In the genomic region with DNA sequence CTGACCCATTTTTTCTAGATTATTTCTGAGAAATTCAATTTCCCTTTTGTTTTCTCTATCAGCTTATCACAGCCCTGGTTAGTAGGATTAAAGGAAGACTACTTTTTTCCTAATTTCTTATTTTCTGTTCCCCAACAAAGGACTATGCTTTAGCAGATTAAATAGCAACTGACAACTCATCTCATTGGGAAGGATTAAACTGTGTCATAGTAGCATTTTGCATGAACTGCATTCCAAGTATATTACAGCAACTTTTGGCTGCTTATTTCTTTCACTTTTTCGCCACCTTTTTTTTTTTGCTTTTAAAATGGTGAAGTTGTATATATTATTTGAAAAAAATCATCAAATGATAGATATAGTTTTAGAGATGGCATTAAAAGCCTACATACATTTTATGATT, we compare ENCODE assay signal across 26 cellular contexts.
DNase-seq lines count a peak whose midpoint lies in the region; ATAC-seq and TF ChIP-seq lines count a peak whose summit lies in the region.
"Had no signal": no experiment of that assay in that cellular context is flagged by ENCODE, and none has a peak within 500 bp of the region (broad histone marks: within the 10 kb centered on the region; RNA-seq: fewer than 3 reads in every experiment).

No MANE protein-coding gene starts in this region.

- no peaks in the 10 kb centered on the region for H3K36me3 ChIP-seq in SK-N-SH (replicated peaks in 1 of 2; ENCODE audit: control insufficient read depth in 1 of 2, insufficient read depth in 2 of 2, low read length in 1 of 2)
- no peaks in the 10 kb centered on the region for H3K36me3 ChIP-seq in hepatocyte (replicated peaks; ENCODE audit: insufficient read depth, low read depth)
- H3K36me3 ChIP-seq: BE2C, ovary, SJCRH30 had no signal

- no peaks in the 10 kb centered on the region for H3K4me1 ChIP-seq in SK-N-SH (ENCODE audit: control insufficient read depth in 1 of 2, insufficient read depth in 2 of 2, low read depth in 1 of 2, low read length in 1 of 2)
- H3K4me1 ChIP-seq in hepatocyte (ENCODE audit: insufficient read depth): no peaks in the 10 kb centered on the region
- H3K4me1 ChIP-seq: BE2C, SJCRH30 had no signal

- no peak overlapping the region for H3K27ac ChIP-seq in SK-N-SH (ENCODE audit: low read depth in 2 of 2, low read length in 1 of 2)
- H3K27ac ChIP-seq in hepatocyte: no peak overlapping the region
- H3K27ac ChIP-seq: 22Rv1, ovary, SJCRH30, skin epidermis had no signal

- no peak for DNase-seq in SK-N-SH
- DNase-seq in astrocyte of the cerebellum (ENCODE audit: low read depth): peak; percentile 5
- DNase-seq in fibroblast of mammary gland (ENCODE audit: low read depth): peak; percentile 59
- DNase-seq in stromal cell of bone marrow (ENCODE audit: low read depth): peak; percentile 9
- DNase-seq in SIG-M5 treated with dmso at 0.1 percent for 504 hours (lab: John Stamatoyannopoulos, UW; ENCODE audit: unreplicated experiment): no peak
- no peak for DNase-seq in hepatocyte (ENCODE audit: low spot score)
- DNase-seq: activated CD4-positive, alpha-beta T cell treated with anti-CD3 and anti-CD28 coated beads for 48 hours; activated naive CD4-positive, alpha-beta T cell treated with anti-CD3 and anti-CD28 coated beads, Interleukin-2, amount 50 U/mL, for 16 hours; activated T-cell treated with anti-CD3 and anti-CD28 coated beads for 4 hours; BE2C; CD8-positive, alpha-beta T cell; central memory CD4-positive, alpha-beta T cell; H9; immature natural killer cell; NCI-H146; NCI-H774; nephron progenitor cell; ovary; SJCRH30; stimulated activated naive B cell treated with anti-CD40 and anti-IgM and Interleukin-4, amounts not matched to agents 10 μg/mL and 1 μg/mL and 100 μg/mL, for 72 hours; T-cell had no signal

- peak; percentile 55 for ATAC-seq in SK-N-SH treated with all-trans-retinoic acid at 6 μM for 48 hours
- no peak for ATAC-seq in HG03175 (IDR thresholded peaks at IDR 0.05; ENCODE audit: unreplicated experiment)
- ATAC-seq: CD8-positive, alpha-beta T cell; left lobe of liver; stimulated activated naive B cell treated with anti-CD40 and anti-IgM and Interleukin-4, amounts not matched to agents 10 μg/mL and 1 μg/mL and 100 μg/mL, for 72 hours; T-cell had no signal

- no peaks in the 10 kb centered on the region for H3K9me3 ChIP-seq in SK-N-SH
- H3K9me3 ChIP-seq in hepatocyte (ENCODE audit: low read depth): no peaks in the 10 kb centered on the region
- H3K9me3 ChIP-seq: BE2C, ovary, SJCRH30 had no signal

- CTCF ChIA-PET in SK-N-SH (lab: Yijun Ruan, JAX): no interaction called here

- TF ChIP-seq CTCF in SK-N-SH (IDR thresholded peaks at IDR 0.05) (no peak), astrocyte of the cerebellum (IDR thresholded peaks at IDR 0.05; ENCODE audit: low read depth, low read length, missing control alignments) (no peak), fibroblast of mammary gland (conservative IDR thresholded peaks at IDR 0.05; ENCODE audit: control insufficient read depth, insufficient read depth, low read depth, low read length) (no peak), hepatocyte (IDR thresholded peaks at IDR 0.05; ENCODE audit: poor library complexity) (no peak)

- POLR2A ChIA-PET in SK-N-SH (lab: Yijun Ruan, JAX): interaction anchor here (0.7 kb wide), 1 partner anchor 19 kb away, joined by 3 read pairs; no protein-coding TSS in a partner anchor

- H3K4me2 ChIP-seq in SK-N-SH (no peak overlapping the region), hepatocyte (no peak overlapping the region)

- H3K79me2 ChIP-seq in SK-N-SH (ENCODE audit: insufficient read depth) (no peaks in the 10 kb centered on the region; the same call in 1 of the 2 replicates), hepatocyte (no peaks in the 10 kb centered on the region)

- no peak overlapping the region for H2AFZ ChIP-seq in SK-N-SH (ENCODE audit: low read depth)
- H2AFZ ChIP-seq in hepatocyte: no peak overlapping the region

- no peaks in the 10 kb centered on the region for H3F3A ChIP-seq in SK-N-SH (replicated peaks; ENCODE audit: insufficient read depth)

- in situ Hi-C loops in astrocyte of the cerebellum (cut with HindIII; ENCODE audit: low sequenced_read_pairs): no loop called here

- H4K20me1 ChIP-seq in SK-N-SH (ENCODE audit: insufficient read depth) (no peaks in the 10 kb centered on the region), hepatocyte (ENCODE audit: insufficient read depth, poor library complexity, severe bottlenecking) (no peaks in the 10 kb centered on the region)

- H3K9ac ChIP-seq in SK-N-SH: no peak overlapping the region

- H3K9me2 ChIP-seq in SK-N-SH (no peaks in the 10 kb centered on the region), hepatocyte (replicated peaks; ENCODE audit: insufficient read depth) (no peaks in the 10 kb centered on the region)

- H3K4me3 ChIP-seq in SK-N-SH (ENCODE audit: low read depth in 2 of 2, low read length in 1 of 2) (no peak overlapping the region), astrocyte of the cerebellum (ENCODE audit: low read depth, low read length) (no peak overlapping the region), fibroblast of mammary gland (ENCODE audit: control insufficient read depth, low read depth, low read length) (no peak overlapping the region), hepatocyte (no peak overlapping the region)
- H3K4me3 ChIP-seq: ovary, SJCRH30, skin epidermis had no signal

- TF ChIP-seq RAD21 in SK-N-SH (IDR thresholded peaks at IDR 0.05; ENCODE audit: low read length): no peak

- no peaks in the 10 kb centered on the region for H3K27me3 ChIP-seq in SK-N-SH (ENCODE audit: insufficient read depth)
- no peaks in the 10 kb centered on the region for H3K27me3 ChIP-seq in hepatocyte
- H3K27me3 ChIP-seq: BE2C, ovary, SJCRH30 had no signal

- 19% methylated on average over 1 of the region's 1 CpG for WGBS in SK-N-SH (ENCODE audit: low lambda C conversion rate)
- WGBS in hepatocyte (ENCODE audit: low lambda C conversion rate, missing lambda C conversion rate): 83% methylated on average over 1 of the region's 1 CpG

- TF ChIP-seq EP300 in SK-N-SH (IDR thresholded peaks at IDR 0.05; ENCODE audit: borderline replicate concordance in 1 of 2, low read depth in 1 of 2, low read length in 1 of 2): no peak

TF ChIP-seq in SK-N-SH treated with all-trans-retinoic acid at 6 μM for 48 hours, 23 proteins besides CTCF, POLR2A, EP300 and RAD21 (continues in another document):
- TF ChIP-seq ZFP30 (CRISPR knock-in tag; IDR thresholded peaks at IDR 0.05): no peak
- TF ChIP-seq GLIS3 (CRISPR knock-in tag; IDR thresholded peaks at IDR 0.05): no peak
- no peak for TF ChIP-seq PPARA (CRISPR knock-in tag; IDR thresholded peaks at IDR 0.05; ENCODE audit: borderline replicate concordance)
- TF ChIP-seq OSR1 (CRISPR knock-in tag; IDR thresholded peaks at IDR 0.05): no peak
- TF ChIP-seq, protein P1, sequence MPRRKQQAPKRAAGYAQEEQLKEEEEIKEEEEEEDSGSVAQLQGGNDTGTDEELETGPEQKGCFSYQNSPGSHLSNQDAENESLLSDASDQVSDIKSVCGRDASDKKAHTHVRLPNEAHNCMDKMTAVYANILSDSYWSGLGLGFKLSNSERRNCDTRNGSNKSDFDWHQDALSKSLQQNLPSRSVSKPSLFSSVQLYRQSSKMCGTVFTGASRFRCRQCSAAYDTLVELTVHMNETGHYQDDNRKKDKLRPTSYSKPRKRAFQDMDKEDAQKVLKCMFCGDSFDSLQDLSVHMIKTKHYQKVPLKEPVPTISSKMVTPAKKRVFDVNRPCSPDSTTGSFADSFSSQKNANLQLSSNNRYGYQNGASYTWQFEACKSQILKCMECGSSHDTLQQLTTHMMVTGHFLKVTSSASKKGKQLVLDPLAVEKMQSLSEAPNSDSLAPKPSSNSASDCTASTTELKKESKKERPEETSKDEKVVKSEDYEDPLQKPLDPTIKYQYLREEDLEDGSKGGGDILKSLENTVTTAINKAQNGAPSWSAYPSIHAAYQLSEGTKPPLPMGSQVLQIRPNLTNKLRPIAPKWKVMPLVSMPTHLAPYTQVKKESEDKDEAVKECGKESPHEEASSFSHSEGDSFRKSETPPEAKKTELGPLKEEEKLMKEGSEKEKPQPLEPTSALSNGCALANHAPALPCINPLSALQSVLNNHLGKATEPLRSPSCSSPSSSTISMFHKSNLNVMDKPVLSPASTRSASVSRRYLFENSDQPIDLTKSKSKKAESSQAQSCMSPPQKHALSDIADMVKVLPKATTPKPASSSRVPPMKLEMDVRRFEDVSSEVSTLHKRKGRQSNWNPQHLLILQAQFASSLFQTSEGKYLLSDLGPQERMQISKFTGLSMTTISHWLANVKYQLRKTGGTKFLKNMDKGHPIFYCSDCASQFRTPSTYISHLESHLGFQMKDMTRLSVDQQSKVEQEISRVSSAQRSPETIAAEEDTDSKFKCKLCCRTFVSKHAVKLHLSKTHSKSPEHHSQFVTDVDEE (CRISPR knock-in tag; IDR thresholded peaks at IDR 0.05): no peak

TF ChIP-seq in SK-N-SH, 30 proteins besides CTCF, POLR2A, EP300 and RAD21 (continues in another document):
- TF ChIP-seq RXRA (IDR thresholded peaks at IDR 0.05; ENCODE audit: borderline replicate concordance, low read depth) (no peak), FOXM1 (IDR thresholded peaks at IDR 0.05; ENCODE audit: low read depth) (no peak), CHD2 (IDR thresholded peaks at IDR 0.05; ENCODE audit: low read length, partially characterized antibody) (no peak), NFIC (IDR thresholded peaks at IDR 0.05; ENCODE audit: borderline replicate concordance) (no peak), FOSL2 (IDR thresholded peaks at IDR 0.05; ENCODE audit: borderline replicate concordance, low read depth) (no peak), RFX5 (IDR thresholded peaks at IDR 0.05; ENCODE audit: low read length) (no peak), NRF1 (IDR thresholded peaks at IDR 0.05; ENCODE audit: low read depth, low read length) (no peak), TEAD4 (IDR thresholded peaks at IDR 0.05; ENCODE audit: borderline replicate concordance, insufficient read depth) (no peak), YY1 (IDR thresholded peaks at IDR 0.05; ENCODE audit: low read depth) (no peak), RCOR1 (IDR thresholded peaks at IDR 0.05; ENCODE audit: low read length) (no peak), SMC3 (IDR thresholded peaks at IDR 0.05; ENCODE audit: low read depth, low read length) (no peak), EZH2phosphoT487 (IDR thresholded peaks at IDR 0.05; ENCODE audit: borderline replicate concordance, low read depth) (no peak), GABPA (IDR thresholded peaks at IDR 0.05; ENCODE audit: low read depth) (no peak)
- TF ChIP-seq, protein P2, sequence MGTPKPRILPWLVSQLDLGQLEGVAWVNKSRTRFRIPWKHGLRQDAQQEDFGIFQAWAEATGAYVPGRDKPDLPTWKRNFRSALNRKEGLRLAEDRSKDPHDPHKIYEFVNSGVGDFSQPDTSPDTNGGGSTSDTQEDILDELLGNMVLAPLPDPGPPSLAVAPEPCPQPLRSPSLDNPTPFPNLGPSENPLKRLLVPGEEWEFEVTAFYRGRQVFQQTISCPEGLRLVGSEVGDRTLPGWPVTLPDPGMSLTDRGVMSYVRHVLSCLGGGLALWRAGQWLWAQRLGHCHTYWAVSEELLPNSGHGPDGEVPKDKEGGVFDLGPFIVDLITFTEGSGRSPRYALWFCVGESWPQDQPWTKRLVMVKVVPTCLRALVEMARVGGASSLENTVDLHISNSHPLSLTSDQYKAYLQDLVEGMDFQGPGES (IDR thresholded peaks at IDR 0.05; ENCODE audit: low read depth, low read length): no peak

Comparison
In these comparisons a context has a peak if more than half of its experiments do, and no peak if none do; other contexts are left out.
1. DNase-seq: peak in astrocyte of the cerebellum (single experiment), fibroblast of mammary gland (single experiment) and stromal cell of bone marrow (single experiment); none in SK-N-SH (single experiment), SIG-M5 treated with dmso at 0.1 percent for 504 hours (single experiment) and hepatocyte (single experiment).